In the genomic region with DNA sequence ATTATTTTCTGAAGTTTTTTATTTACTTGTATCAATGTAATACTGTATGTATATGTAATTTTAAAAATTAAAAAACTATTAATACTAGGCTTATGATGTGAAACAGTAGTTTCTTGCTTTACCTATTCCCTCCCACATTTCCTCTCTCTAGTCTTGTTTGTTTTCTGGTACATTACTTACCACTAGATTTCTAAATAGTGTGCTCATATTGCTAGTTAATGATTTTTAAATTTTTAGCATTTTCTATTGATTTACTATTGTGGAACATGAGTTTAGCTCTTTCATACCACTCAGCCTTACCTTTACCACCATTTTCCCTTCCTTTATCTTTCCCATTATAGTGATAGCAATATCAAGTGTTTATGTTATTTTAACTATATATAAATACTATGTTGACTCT, we compare ENCODE assay signal across 21 cellular contexts.
"Had no signal": no experiment of that assay in that cellular context is flagged by ENCODE, and none has a peak within 500 bp of the region (broad histone marks: within the 10 kb centered on the region; RNA-seq: fewer than 3 reads in every experiment).

No MANE protein-coding gene starts in this region.

- H3K36me3 Mint-ChIP-seq: activated naive CD8-positive, alpha-beta T cell; immature natural killer cell; naive B cell had no signal

- H3K27me3 ChIP-seq: breast epithelium, esophagus muscularis mucosa, hepatocyte, right atrium auricular region, thyroid gland had no signal

- H3K27ac Mint-ChIP-seq: activated naive CD8-positive, alpha-beta T cell; activated T-cell treated with anti-CD3 and anti-CD28 coated beads, Interleukin-2, amount 50 U/mL, for 24 hours; activated T-helper 2 cell treated with anti-CD3 and anti-CD28 coated beads, Interferon-gamma antibody, Interleukin-2, Interleukin-4, amounts not matched to agents 10 μg/mL and 5 μg/mL and 100 μg/mL, durations not matched to agents 14 hours and 24 hours and 36 hours had no signal

- H3K4me2 ChIP-seq: hepatocyte had no signal

- H3K27me3 Mint-ChIP-seq: activated naive CD8-positive, alpha-beta T cell; activated T-cell treated with anti-CD3 and anti-CD28 coated beads, Interleukin-2, amount 50 U/mL, for 24 hours; naive B cell; progenitor cell of endocrine pancreas; stimulated activated naive CD8-positive, alpha-beta T cell treated with anti-CD3 and anti-CD28 coated beads, Interleukin-15, Interleukin-2, amounts not matched to agents 100 ng/mL and 50 ng/mL, for 24 hours had no signal

- H3K36me3 ChIP-seq: breast epithelium, esophagus muscularis mucosa, right atrium auricular region, thyroid gland had no signal

- H3K9me3 ChIP-seq: breast epithelium, esophagus muscularis mucosa, right atrium auricular region, thyroid gland had no signal

- H2AFZ ChIP-seq: hepatocyte had no signal

- H3K27ac ChIP-seq: breast epithelium, coronary artery, esophagus muscularis mucosa, hepatocyte, right atrium auricular region, thyroid gland had no signal

- H3K9me3 Mint-ChIP-seq: activated T-cell treated with anti-CD3 and anti-CD28 coated beads, Interleukin-2, amount 50 U/mL, for 24 hours; activated T-helper 2 cell treated with anti-CD3 and anti-CD28 coated beads, Interferon-gamma antibody, Interleukin-2, Interleukin-4, amounts not matched to agents 10 μg/mL and 5 μg/mL and 100 μg/mL, durations not matched to agents 14 hours and 24 hours and 36 hours; immature natural killer cell; naive B cell; neural crest cell; stimulated activated naive CD8-positive, alpha-beta T cell treated with anti-CD3 and anti-CD28 coated beads, Interleukin-15, Interleukin-2, amounts not matched to agents 100 ng/mL and 50 ng/mL, for 24 hours had no signal

- H3K4me3 Mint-ChIP-seq: activated naive CD8-positive, alpha-beta T cell; activated T-cell treated with anti-CD3 and anti-CD28 coated beads, Interleukin-2, amount 50 U/mL, for 24 hours; immature natural killer cell; neural crest cell; stimulated activated naive CD8-positive, alpha-beta T cell treated with anti-CD3 and anti-CD28 coated beads, Interleukin-15, Interleukin-2, amounts not matched to agents 100 ng/mL and 50 ng/mL, for 24 hours had no signal

- DNase-seq: activated CD8-positive, alpha-beta memory T cell treated with anti-CD3 and anti-CD28 coated beads for 24 hours; activated CD8-positive, alpha-beta memory T cell treated with anti-CD3 and anti-CD28 coated beads, Interleukin-2, amount 50 U/mL, for 4 hours; activated naive CD4-positive, alpha-beta T cell; activated T-cell treated with anti-CD3 and anti-CD28 coated beads, Interleukin-2, amount 50 U/mL, for 24 hours; glutamatergic neuron; immature natural killer cell; mesendoderm; naive B cell; stimulated activated CD4-positive, alpha-beta T cell treated with anti-CD3 and anti-CD28 coated beads, Interleukin-12 subunit alpha, Interleukin-12 subunit beta, amount 100 ng/mL, for 4 hours; substantia nigra; thyroid gland had no signal

- H3K4me3 ChIP-seq: breast epithelium, coronary artery, esophagus muscularis mucosa, hepatocyte, right atrium auricular region, thyroid gland had no signal
